ENCODE assay signal across 30 cellular contexts in the genomic region with DNA sequence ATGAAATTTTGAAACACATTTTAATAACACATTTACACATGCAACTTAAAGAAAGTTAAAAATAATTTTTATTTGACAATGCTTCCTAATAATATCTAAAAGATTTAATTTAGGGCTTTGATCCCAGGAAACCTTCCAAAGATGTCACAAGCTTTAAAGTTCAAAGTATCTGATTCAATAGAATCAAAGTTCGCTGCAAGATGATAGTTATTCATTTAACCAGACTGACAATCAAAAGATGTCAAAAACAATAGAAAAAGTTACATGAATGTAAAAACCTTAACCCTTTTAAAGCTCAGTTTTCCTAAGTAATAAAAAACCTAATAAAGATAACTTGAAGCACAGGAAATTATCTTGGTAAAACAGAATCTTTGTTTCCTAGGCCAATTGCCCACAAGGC.
"Had no signal": no experiment of that assay in that cellular context is flagged by ENCODE, and none has a peak within 500 bp of the region (broad histone marks: within the 10 kb centered on the region; RNA-seq: fewer than 3 reads in every experiment).

No MANE protein-coding gene starts in this region.

- H3K4me3 ChIP-seq: neural progenitor cell, ovary, psoas muscle, skin epidermis, smooth muscle cell, spleen, suprapubic skin, testis, tibial artery, transverse colon, upper lobe of left lung, vagina had no signal

- H3K27me3 ChIP-seq: neural progenitor cell, ovary, suprapubic skin, testis, transverse colon, upper lobe of left lung, vagina had no signal

- H3K4me2 ChIP-seq: neural progenitor cell, smooth muscle cell had no signal

- H2AFZ ChIP-seq: neural progenitor cell, parathyroid adenoma had no signal

- ATAC-seq: naive thymus-derived CD4-positive, alpha-beta T cell; natural killer cell; psoas muscle; right cardiac atrium; sciatic nerve; stimulated activated memory B cell treated with anti-CD40 and anti-IgM and Interleukin-4, amounts not matched to agents 10 μg/mL and 1 μg/mL and 100 μg/mL, for 72 hours; stimulated activated naive CD8-positive, alpha-beta T cell treated with anti-CD3 and anti-CD28 coated beads, Interleukin-15, amount 100 ng/mL, for 72 hours; stimulated activated naive CD8-positive, alpha-beta T cell treated with anti-CD3 and anti-CD28 coated beads, Interleukin-15, Interleukin-2, amounts not matched to agents 100 U/mL and 50 U/mL, for 24 hours had no signal

- H3K79me2 ChIP-seq: parathyroid adenoma had no signal

- FAIRE-seq: urothelium cell line had no signal

- H3K9me3 ChIP-seq: testis had no signal

- H3K4me1 ChIP-seq: neural progenitor cell, parathyroid adenoma, psoas muscle, spleen, suprapubic skin, testis, tibial artery, transverse colon, upper lobe of left lung, vagina had no signal

- DNase-seq: naive thymus-derived CD4-positive, alpha-beta T cell; natural killer cell; occipital lobe; ovary; posterior cingulate gyrus; psoas muscle; right cardiac atrium; spleen; stimulated activated CD4-positive, alpha-beta T cell treated with anti-CD3 and anti-CD28 coated beads, Interleukin-12 subunit alpha, Interleukin-12 subunit beta, amount 100 ng/mL, for 4 hours; stimulated activated CD4-positive, alpha-beta T cell treated with anti-CD3 and anti-CD28 coated beads, Interleukin-1b, Interleukin-23, amount 100 ng/mL, for 48 hours; stimulated activated CD4-positive, alpha-beta T cell treated with anti-CD3 and anti-CD28 coated beads, Interleukin-4, amount 100 ng/mL, for 1 hour; stimulated activated CD4-positive, alpha-beta T cell treated with anti-CD3 and anti-CD28 coated beads, Interleukin-4, amount 100 ng/mL, for 4 hours; stimulated activated CD8-positive, alpha-beta memory T cell treated with anti-CD3 and anti-CD28 coated beads, Interleukin-4, amount 100 ng/mL, for 48 hours; stimulated activated naive CD4-positive, alpha-beta T cell; stimulated activated naive CD8-positive, alpha-beta T cell treated with anti-CD3 and anti-CD28 coated beads, Interleukin-15, amount 100 ng/mL, for 72 hours; stimulated activated naive CD8-positive, alpha-beta T cell treated with anti-CD3 and anti-CD28 coated beads, Interleukin-15, Interleukin-2, amounts not matched to agents 100 U/mL and 50 U/mL, for 24 hours; substantia nigra; testis; tibial artery; transverse colon; upper lobe of left lung had no signal

- H3K36me3 ChIP-seq: neural progenitor cell, ovary, spleen, suprapubic skin, transverse colon, upper lobe of left lung, vagina had no signal

- H3K27ac ChIP-seq: neural progenitor cell, ovary, parathyroid adenoma, psoas muscle, skin epidermis, spleen, suprapubic skin, testis, tibial artery, transverse colon, upper lobe of left lung, vagina had no signal

- H3K9ac ChIP-seq: neural progenitor cell, parathyroid adenoma had no signal
